ENCODE assay signal across 2 cellular contexts in the genomic region with DNA sequence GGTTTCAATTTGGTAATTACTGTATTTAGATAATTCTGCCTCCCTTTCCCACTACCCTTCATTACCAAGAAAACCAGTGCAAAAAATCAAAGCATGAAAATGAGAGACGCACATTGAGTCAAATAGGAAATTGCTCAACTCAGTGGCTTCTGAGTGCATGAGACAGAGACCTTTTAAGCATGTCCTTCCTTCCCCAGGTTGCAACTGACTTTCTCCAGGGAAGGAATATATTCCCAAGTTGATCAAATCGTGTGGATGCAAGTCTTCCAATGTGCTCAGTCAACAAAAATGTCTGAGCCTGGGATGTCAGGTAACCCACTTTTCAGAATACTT.
TF ChIP-seq lines count a peak whose summit lies in the region.

No MANE protein-coding gene starts in this region.

TF ChIP-seq in HCT116, 20 proteins besides CTCF, POLR2A, EP300 and RAD21:
- TF ChIP-seq, protein P1, sequence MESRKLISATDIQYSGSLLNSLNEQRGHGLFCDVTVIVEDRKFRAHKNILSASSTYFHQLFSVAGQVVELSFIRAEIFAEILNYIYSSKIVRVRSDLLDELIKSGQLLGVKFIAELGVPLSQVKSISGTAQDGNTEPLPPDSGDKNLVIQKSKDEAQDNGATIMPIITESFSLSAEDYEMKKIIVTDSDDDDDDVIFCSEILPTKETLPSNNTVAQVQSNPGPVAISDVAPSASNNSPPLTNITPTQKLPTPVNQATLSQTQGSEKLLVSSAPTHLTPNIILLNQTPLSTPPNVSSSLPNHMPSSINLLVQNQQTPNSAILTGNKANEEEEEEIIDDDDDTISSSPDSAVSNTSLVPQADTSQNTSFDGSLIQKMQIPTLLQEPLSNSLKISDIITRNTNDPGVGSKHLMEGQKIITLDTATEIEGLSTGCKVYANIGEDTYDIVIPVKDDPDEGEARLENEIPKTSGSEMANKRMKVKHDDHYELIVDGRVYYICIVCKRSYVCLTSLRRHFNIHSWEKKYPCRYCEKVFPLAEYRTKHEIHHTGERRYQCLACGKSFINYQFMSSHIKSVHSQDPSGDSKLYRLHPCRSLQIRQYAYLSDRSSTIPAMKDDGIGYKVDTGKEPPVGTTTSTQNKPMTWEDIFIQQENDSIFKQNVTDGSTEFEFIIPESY (IDR thresholded peaks at IDR 0.05; ENCODE audit: extremely low read depth, insufficient replicate concordance, low read length) = no peak
- no peak for TF ChIP-seq EZH2 (IDR thresholded peaks at IDR 0.05)
- TF ChIP-seq ZFX (IDR thresholded peaks at IDR 0.05) = no peak
- no peak for TF ChIP-seq SIN3A (IDR thresholded peaks at IDR 0.05; ENCODE audit: low read depth)
- no peak for TF ChIP-seq CEBPB (IDR thresholded peaks at IDR 0.05; ENCODE audit: low read depth)
- TF ChIP-seq JUND (IDR thresholded peaks at IDR 0.05) = no peak
- no peak for TF ChIP-seq CBX3 (IDR thresholded peaks at IDR 0.05; ENCODE audit: low read depth)
- TF ChIP-seq ELF1 (IDR thresholded peaks at IDR 0.05; ENCODE audit: borderline replicate concordance, low read depth) = no peak
- no peak for TF ChIP-seq FOSL1 (IDR thresholded peaks at IDR 0.05; ENCODE audit: low read depth)
- TF ChIP-seq EZH2phosphoT487 (IDR thresholded peaks at IDR 0.05; ENCODE audit: borderline replicate concordance) = no peak
- TF ChIP-seq ZNF274 (IDR thresholded peaks at IDR 0.05; ENCODE audit: low read depth, low read length) = no peak
- no peak for TF ChIP-seq TCF7L2 (IDR thresholded peaks at IDR 0.05; ENCODE audit: borderline replicate concordance, extremely low read depth, insufficient read depth, insufficient read length)
- TF ChIP-seq, protein P2, sequence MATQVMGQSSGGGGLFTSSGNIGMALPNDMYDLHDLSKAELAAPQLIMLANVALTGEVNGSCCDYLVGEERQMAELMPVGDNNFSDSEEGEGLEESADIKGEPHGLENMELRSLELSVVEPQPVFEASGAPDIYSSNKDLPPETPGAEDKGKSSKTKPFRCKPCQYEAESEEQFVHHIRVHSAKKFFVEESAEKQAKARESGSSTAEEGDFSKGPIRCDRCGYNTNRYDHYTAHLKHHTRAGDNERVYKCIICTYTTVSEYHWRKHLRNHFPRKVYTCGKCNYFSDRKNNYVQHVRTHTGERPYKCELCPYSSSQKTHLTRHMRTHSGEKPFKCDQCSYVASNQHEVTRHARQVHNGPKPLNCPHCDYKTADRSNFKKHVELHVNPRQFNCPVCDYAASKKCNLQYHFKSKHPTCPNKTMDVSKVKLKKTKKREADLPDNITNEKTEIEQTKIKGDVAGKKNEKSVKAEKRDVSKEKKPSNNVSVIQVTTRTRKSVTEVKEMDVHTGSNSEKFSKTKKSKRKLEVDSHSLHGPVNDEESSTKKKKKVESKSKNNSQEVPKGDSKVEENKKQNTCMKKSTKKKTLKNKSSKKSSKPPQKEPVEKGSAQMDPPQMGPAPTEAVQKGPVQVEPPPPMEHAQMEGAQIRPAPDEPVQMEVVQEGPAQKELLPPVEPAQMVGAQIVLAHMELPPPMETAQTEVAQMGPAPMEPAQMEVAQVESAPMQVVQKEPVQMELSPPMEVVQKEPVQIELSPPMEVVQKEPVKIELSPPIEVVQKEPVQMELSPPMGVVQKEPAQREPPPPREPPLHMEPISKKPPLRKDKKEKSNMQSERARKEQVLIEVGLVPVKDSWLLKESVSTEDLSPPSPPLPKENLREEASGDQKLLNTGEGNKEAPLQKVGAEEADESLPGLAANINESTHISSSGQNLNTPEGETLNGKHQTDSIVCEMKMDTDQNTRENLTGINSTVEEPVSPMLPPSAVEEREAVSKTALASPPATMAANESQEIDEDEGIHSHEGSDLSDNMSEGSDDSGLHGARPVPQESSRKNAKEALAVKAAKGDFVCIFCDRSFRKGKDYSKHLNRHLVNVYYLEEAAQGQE (IDR thresholded peaks at IDR 0.05; ENCODE audit: low read depth) = no peak
- TF ChIP-seq, protein P3, sequence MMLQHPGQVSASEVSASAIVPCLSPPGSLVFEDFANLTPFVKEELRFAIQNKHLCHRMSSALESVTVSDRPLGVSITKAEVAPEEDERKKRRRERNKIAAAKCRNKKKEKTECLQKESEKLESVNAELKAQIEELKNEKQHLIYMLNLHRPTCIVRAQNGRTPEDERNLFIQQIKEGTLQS (IDR thresholded peaks at IDR 0.05) = no peak
- TF ChIP-seq SRF (IDR thresholded peaks at IDR 0.05; ENCODE audit: low read depth) = no peak
- no peak for TF ChIP-seq POLR2AphosphoS5 (IDR thresholded peaks at IDR 0.05; ENCODE audit: low read depth, low read length)
- no peak for TF ChIP-seq SP1 (IDR thresholded peaks at IDR 0.05; ENCODE audit: low read depth)
- TF ChIP-seq YY1 (IDR thresholded peaks at IDR 0.05; ENCODE audit: extremely low read depth, insufficient replicate concordance, low read depth, low read length) = no peak
- TF ChIP-seq EGR1 (IDR thresholded peaks at IDR 0.05; ENCODE audit: low read depth) = no peak

TF ChIP-seq in WTC11, 78 proteins besides CTCF, POLR2A, EP300 and RAD21:
- TF ChIP-seq ZBTB21 (CRISPR knock-in tag; IDR thresholded peaks at IDR 0.05; ENCODE audit: borderline replicate concordance) (no peak), FOXJ3 (CRISPR knock-in tag; IDR thresholded peaks at IDR 0.05; ENCODE audit: borderline replicate concordance) (no peak), ZNF219 (CRISPR knock-in tag; IDR thresholded peaks at IDR 0.05; ENCODE audit: borderline replicate concordance) (no peak), NR3C1 (CRISPR knock-in tag; conservative IDR thresholded peaks at IDR 0.05; ENCODE audit: low read depth) (no peak), RELA (CRISPR knock-in tag; IDR thresholded peaks at IDR 0.05; ENCODE audit: borderline replicate concordance) (no peak), TEAD1 (CRISPR knock-in tag; IDR thresholded peaks at IDR 0.05) (no peak), EMX1 (CRISPR knock-in tag; IDR thresholded peaks at IDR 0.05) (no peak)
- TF ChIP-seq, protein P4, sequence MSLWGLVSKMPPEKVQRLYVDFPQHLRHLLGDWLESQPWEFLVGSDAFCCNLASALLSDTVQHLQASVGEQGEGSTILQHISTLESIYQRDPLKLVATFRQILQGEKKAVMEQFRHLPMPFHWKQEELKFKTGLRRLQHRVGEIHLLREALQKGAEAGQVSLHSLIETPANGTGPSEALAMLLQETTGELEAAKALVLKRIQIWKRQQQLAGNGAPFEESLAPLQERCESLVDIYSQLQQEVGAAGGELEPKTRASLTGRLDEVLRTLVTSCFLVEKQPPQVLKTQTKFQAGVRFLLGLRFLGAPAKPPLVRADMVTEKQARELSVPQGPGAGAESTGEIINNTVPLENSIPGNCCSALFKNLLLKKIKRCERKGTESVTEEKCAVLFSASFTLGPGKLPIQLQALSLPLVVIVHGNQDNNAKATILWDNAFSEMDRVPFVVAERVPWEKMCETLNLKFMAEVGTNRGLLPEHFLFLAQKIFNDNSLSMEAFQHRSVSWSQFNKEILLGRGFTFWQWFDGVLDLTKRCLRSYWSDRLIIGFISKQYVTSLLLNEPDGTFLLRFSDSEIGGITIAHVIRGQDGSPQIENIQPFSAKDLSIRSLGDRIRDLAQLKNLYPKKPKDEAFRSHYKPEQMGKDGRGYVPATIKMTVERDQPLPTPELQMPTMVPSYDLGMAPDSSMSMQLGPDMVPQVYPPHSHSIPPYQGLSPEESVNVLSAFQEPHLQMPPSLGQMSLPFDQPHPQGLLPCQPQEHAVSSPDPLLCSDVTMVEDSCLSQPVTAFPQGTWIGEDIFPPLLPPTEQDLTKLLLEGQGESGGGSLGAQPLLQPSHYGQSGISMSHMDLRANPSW (CRISPR knock-in tag; conservative IDR thresholded peaks at IDR 0.05; ENCODE audit: low read depth) = no peak
- TF ChIP-seq, protein P5, sequence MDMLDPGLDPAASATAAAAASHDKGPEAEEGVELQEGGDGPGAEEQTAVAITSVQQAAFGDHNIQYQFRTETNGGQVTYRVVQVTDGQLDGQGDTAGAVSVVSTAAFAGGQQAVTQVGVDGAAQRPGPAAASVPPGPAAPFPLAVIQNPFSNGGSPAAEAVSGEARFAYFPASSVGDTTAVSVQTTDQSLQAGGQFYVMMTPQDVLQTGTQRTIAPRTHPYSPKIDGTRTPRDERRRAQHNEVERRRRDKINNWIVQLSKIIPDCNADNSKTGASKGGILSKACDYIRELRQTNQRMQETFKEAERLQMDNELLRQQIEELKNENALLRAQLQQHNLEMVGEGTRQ (CRISPR knock-in tag; IDR thresholded peaks at IDR 0.05) = no peak
- TF ChIP-seq, protein P6, sequence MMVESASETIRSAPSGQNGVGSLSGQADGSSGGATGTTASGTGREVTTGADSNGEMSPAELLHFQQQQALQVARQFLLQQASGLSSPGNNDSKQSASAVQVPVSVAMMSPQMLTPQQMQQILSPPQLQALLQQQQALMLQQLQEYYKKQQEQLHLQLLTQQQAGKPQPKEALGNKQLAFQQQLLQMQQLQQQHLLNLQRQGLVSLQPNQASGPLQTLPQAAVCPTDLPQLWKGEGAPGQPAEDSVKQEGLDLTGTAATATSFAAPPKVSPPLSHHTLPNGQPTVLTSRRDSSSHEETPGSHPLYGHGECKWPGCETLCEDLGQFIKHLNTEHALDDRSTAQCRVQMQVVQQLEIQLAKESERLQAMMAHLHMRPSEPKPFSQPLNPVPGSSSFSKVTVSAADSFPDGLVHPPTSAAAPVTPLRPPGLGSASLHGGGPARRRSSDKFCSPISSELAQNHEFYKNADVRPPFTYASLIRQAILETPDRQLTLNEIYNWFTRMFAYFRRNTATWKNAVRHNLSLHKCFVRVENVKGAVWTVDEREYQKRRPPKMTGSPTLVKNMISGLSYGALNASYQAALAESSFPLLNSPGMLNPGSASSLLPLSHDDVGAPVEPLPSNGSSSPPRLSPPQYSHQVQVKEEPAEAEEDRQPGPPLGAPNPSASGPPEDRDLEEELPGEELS (CRISPR knock-in tag; IDR thresholded peaks at IDR 0.05) = no peak
- TF ChIP-seq, protein P7, sequence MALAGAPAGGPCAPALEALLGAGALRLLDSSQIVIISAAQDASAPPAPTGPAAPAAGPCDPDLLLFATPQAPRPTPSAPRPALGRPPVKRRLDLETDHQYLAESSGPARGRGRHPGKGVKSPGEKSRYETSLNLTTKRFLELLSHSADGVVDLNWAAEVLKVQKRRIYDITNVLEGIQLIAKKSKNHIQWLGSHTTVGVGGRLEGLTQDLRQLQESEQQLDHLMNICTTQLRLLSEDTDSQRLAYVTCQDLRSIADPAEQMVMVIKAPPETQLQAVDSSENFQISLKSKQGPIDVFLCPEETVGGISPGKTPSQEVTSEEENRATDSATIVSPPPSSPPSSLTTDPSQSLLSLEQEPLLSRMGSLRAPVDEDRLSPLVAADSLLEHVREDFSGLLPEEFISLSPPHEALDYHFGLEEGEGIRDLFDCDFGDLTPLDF (CRISPR knock-in tag; IDR thresholded peaks at IDR 0.05) = no peak
